In genomic region chr6:164045082-164045481, GRCh38 we compare ENCODE assay signal across 22 cellular contexts.
DNase-seq lines count a peak whose midpoint lies in the region; ATAC-seq and TF ChIP-seq lines count a peak whose summit lies in the region.
"Had no signal": no experiment of that assay in that cellular context is flagged by ENCODE, and none has a peak within 500 bp of the region (broad histone marks: within the 10 kb centered on the region; RNA-seq: fewer than 3 reads in every experiment).

No MANE protein-coding gene starts in this region.

- peak overlapping the region; percentile 81 for H3K27ac Mint-ChIP-seq in endothelial cell (ENCODE audit: unreplicated experiment)
- H3K27ac Mint-ChIP-seq in stimulated activated naive B cell treated with anti-CD40 and anti-IgM and Interleukin-4, amounts not matched to agents 10 μg/mL and 1 μg/mL and 100 μg/mL, for 72 hours, result peak overlapping the region; percentile 6
- no peak overlapping the region for H3K27ac Mint-ChIP-seq in naive thymus-derived CD4-positive, alpha-beta T cell
- H3K27ac Mint-ChIP-seq: CD14-positive monocyte; CD4-positive, alpha-beta T cell; CD8-positive, alpha-beta memory T cell had no signal

- no peaks in the 10 kb centered on the region for H3K4me1 ChIP-seq in transverse colon
- H3K4me1 ChIP-seq in naive thymus-derived CD4-positive, alpha-beta T cell (ENCODE audit: control insufficient read depth in 2 of 2, insufficient read depth in 2 of 2, low read length in 2 of 2), result no peaks in the 10 kb centered on the region
- H3K4me1 ChIP-seq: A549, BE2C had no signal

- TF ChIP-seq CTCF in endothelial cell (IDR thresholded peaks at IDR 0.05; ENCODE audit: unreplicated experiment), result no peak
- TF ChIP-seq CTCF in transverse colon (IDR thresholded peaks at IDR 0.05), result no peak

- H3K9me3 Mint-ChIP-seq in endothelial cell (ENCODE audit: unreplicated experiment), result peaks cover 11% of the 10 kb centered on the region
- H3K9me3 Mint-ChIP-seq in stimulated activated naive B cell treated with anti-CD40 and anti-IgM and Interleukin-4, amounts not matched to agents 10 μg/mL and 1 μg/mL and 100 μg/mL, for 72 hours, result peaks cover 2 to 13% of the 10 kb centered on the region in 2 donors
- peaks cover 0 to 6% (median 0%) of the 10 kb centered on the region in 11 donors for H3K9me3 Mint-ChIP-seq in naive thymus-derived CD4-positive, alpha-beta T cell
- H3K9me3 Mint-ChIP-seq: CD4-positive, alpha-beta T cell had no signal

- ATAC-seq in stimulated activated naive B cell treated with anti-CD40 and anti-IgM and Interleukin-4, amounts not matched to agents 10 μg/mL and 1 μg/mL and 100 μg/mL, for 72 hours (replicated peaks), result no peak
- ATAC-seq in naive thymus-derived CD4-positive, alpha-beta T cell, result no peak
- ATAC-seq: A549, HCT116 had no signal

- DNase-seq in HT1080 (ENCODE audit: low read depth), result peak; percentile 11
- DNase-seq in SK-MEL-5 (ENCODE audit: low read depth, low spot score), result peak; percentile 19
- DNase-seq in endothelial cell (ENCODE audit: low spot score), result peak; percentile 8
- DNase-seq in stimulated activated naive B cell treated with anti-CD40 and anti-IgM and Interleukin-4, amounts not matched to agents 10 μg/mL and 1 μg/mL and 100 μg/mL, for 72 hours, result no peak
- no peak for DNase-seq in transverse colon
- no peak for DNase-seq in DMS79 treated with DMSO at 0.1 percent for 48 hours (lab: John Stamatoyannopoulos, UW)
- DNase-seq in naive thymus-derived CD4-positive, alpha-beta T cell, result no peak
- DNase-seq: 8988T; ACHN; AML-193; BE2C; CD4-positive, alpha-beta T cell; CD8-positive, alpha-beta memory T cell; DMS 273 treated with DMSO at 0.1 percent for 48 hours; DMS79; GF-D8; GM23248; H7 had no signal

- peaks cover 3% of the 10 kb centered on the region for H3K27me3 Mint-ChIP-seq in endothelial cell (ENCODE audit: unreplicated experiment)
- peaks cover 9 to 24% of the 10 kb centered on the region in 2 donors for H3K27me3 Mint-ChIP-seq in stimulated activated naive B cell treated with anti-CD40 and anti-IgM and Interleukin-4, amounts not matched to agents 10 μg/mL and 1 μg/mL and 100 μg/mL, for 72 hours
- H3K27me3 Mint-ChIP-seq in naive thymus-derived CD4-positive, alpha-beta T cell, result peaks cover 0 to 15% (median 6%) of the 10 kb centered on the region in 5 donors
- H3K27me3 Mint-ChIP-seq: CD4-positive, alpha-beta T cell had no signal

- no peak overlapping the region for H3K4me3 ChIP-seq in transverse colon
- no peak overlapping the region for H3K4me3 ChIP-seq in naive thymus-derived CD4-positive, alpha-beta T cell (ENCODE audit: low read length)
- H3K4me3 ChIP-seq: A549; BLaER1 treated with 17β-estradiol and CSF1 and Interleukin-3, amounts not matched to agents 10 nM and 100 nM; GM23248 had no signal

- H3K9me3 ChIP-seq in transverse colon, result no peaks in the 10 kb centered on the region
- H3K9me3 ChIP-seq in naive thymus-derived CD4-positive, alpha-beta T cell (ENCODE audit: control insufficient read depth in 2 of 3, low read length in 3 of 3), result no peaks in the 10 kb centered on the region
- H3K9me3 ChIP-seq: A549, BE2C had no signal

- H3K36me3 ChIP-seq in transverse colon, result no peaks in the 10 kb centered on the region
- H3K36me3 ChIP-seq in naive thymus-derived CD4-positive, alpha-beta T cell (ENCODE audit: control insufficient read depth in 2 of 3, insufficient read depth in 3 of 3, low read length in 3 of 3), result no peaks in the 10 kb centered on the region
- H3K36me3 ChIP-seq: BE2C; BLaER1 treated with 17β-estradiol and CSF1 and Interleukin-3, amounts not matched to agents 10 nM and 100 nM had no signal

- CTCF ChIA-PET in naive thymus-derived CD4-positive, alpha-beta T cell (lab: Charles Lee), result no interaction called here

- H3K4me3 Mint-ChIP-seq in endothelial cell (ENCODE audit: unreplicated experiment), result peak overlapping the region; percentile 60
- H3K4me3 Mint-ChIP-seq in stimulated activated naive B cell treated with anti-CD40 and anti-IgM and Interleukin-4, amounts not matched to agents 10 μg/mL and 1 μg/mL and 100 μg/mL, for 72 hours, result no peak overlapping the region
- no peak overlapping the region for H3K4me3 Mint-ChIP-seq in naive thymus-derived CD4-positive, alpha-beta T cell
- H3K4me3 Mint-ChIP-seq: CD14-positive monocyte; CD4-positive, alpha-beta T cell; CD8-positive, alpha-beta memory T cell had no signal

- peaks cover 6% of the 10 kb centered on the region for H3K36me3 Mint-ChIP-seq in endothelial cell (ENCODE audit: low read depth, unreplicated experiment)
- peaks cover 0 to 4% of the 10 kb centered on the region in 2 donors for H3K36me3 Mint-ChIP-seq in stimulated activated naive B cell treated with anti-CD40 and anti-IgM and Interleukin-4, amounts not matched to agents 10 μg/mL and 1 μg/mL and 100 μg/mL, for 72 hours
- H3K36me3 Mint-ChIP-seq in naive thymus-derived CD4-positive, alpha-beta T cell, result no peaks in the 10 kb centered on the region
- H3K36me3 Mint-ChIP-seq: CD14-positive monocyte; CD8-positive, alpha-beta memory T cell had no signal

- no peak for TF ChIP-seq POLR2A in transverse colon (IDR thresholded peaks at IDR 0.05)

- peaks cover 9% of the 10 kb centered on the region for H3K4me1 Mint-ChIP-seq in endothelial cell (ENCODE audit: unreplicated experiment)
- H3K4me1 Mint-ChIP-seq in stimulated activated naive B cell treated with anti-CD40 and anti-IgM and Interleukin-4, amounts not matched to agents 10 μg/mL and 1 μg/mL and 100 μg/mL, for 72 hours, result peaks cover 0 to 2% of the 10 kb centered on the region in 2 donors
- H3K4me1 Mint-ChIP-seq in naive thymus-derived CD4-positive, alpha-beta T cell, result no peaks in the 10 kb centered on the region
- H3K4me1 Mint-ChIP-seq: CD14-positive monocyte had no signal

- POLR2A ChIA-PET in naive thymus-derived CD4-positive, alpha-beta T cell (lab: Charles Lee), result no interaction called here

- no peak for TF ChIP-seq EP300 in transverse colon (IDR thresholded peaks at IDR 0.05; ENCODE audit: low read depth)

- in situ Hi-C loops in SK-MEL-5 (cut with HindIII; ENCODE audit: low pct_unique_long_range_greater_than_20kb, low sequenced_read_pairs) (no loop called here), transverse colon (cut with MboI; ENCODE audit: low pct_ligation_motif_present in 1 of 4, low pct_unique_long_range_greater_than_20kb in 1 of 4, low sequenced_read_pairs in 3 of 4) (no loop called here)

- intact Hi-C loops in transverse colon (cut with DNase I; ENCODE audit: low total_unique reads), result no loop called here
- intact Hi-C loops in naive thymus-derived CD4-positive, alpha-beta T cell (cut with micrococcal nuclease), result no loop called here

- H3K27ac ChIP-seq in transverse colon, result no peak overlapping the region
- H3K27ac ChIP-seq in naive thymus-derived CD4-positive, alpha-beta T cell (ENCODE audit: low read depth, low read length), result no peak overlapping the region
- H3K27ac ChIP-seq: A549; BLaER1 treated with 17β-estradiol and CSF1 and Interleukin-3, amounts not matched to agents 10 nM and 100 nM; GM23248 had no signal

- no peaks in the 10 kb centered on the region for H3K27me3 ChIP-seq in transverse colon
- no peaks in the 10 kb centered on the region for H3K27me3 ChIP-seq in naive thymus-derived CD4-positive, alpha-beta T cell (ENCODE audit: control insufficient read depth in 2 of 2, insufficient read depth in 2 of 2, low read length in 2 of 2)
- H3K27me3 ChIP-seq: BE2C; BLaER1 treated with 17β-estradiol and CSF1 and Interleukin-3, amounts not matched to agents 10 nM and 100 nM had no signal

- WGBS in transverse colon (ENCODE audit: low coverage in 1 of 2), 2 donors, result 65% methylated on average over 1 of the region's 1 CpG; no CpG with 5 or more reads in 1 of the 2 donors

Comparison
In these comparisons a context has a peak if more than half of its experiments do, and no peak if none do; other contexts are left out.
1. DNase-seq: peak in HT1080 (single experiment), SK-MEL-5 (single experiment) and endothelial cell (single experiment); none in stimulated activated naive B cell treated with anti-CD40 and anti-IgM and Interleukin-4, amounts not matched to agents 10 μg/mL and 1 μg/mL and 100 μg/mL, for 72 hours (single experiment), transverse colon (single experiment), DMS79 treated with DMSO at 0.1 percent for 48 hours (single experiment) and naive thymus-derived CD4-positive, alpha-beta T cell (0 of 9).
2. H3K27ac Mint-ChIP-seq: peak in endothelial cell (single experiment) and stimulated activated naive B cell treated with anti-CD40 and anti-IgM and Interleukin-4, amounts not matched to agents 10 μg/mL and 1 μg/mL and 100 μg/mL, for 72 hours (single experiment); none in naive thymus-derived CD4-positive, alpha-beta T cell (0 of 9).